Comparison of ENCODE assay signal across 8 cellular contexts in genomic region chr19:38263696-38264485, GRCh38. TPM values are rescaled to one million over a fixed set of nuclear protein-coding genes. Genes with fewer than 3 reads are reported as not detected.
A peak's percentile ranks its signal among the peaks of the same experiment; 100 is the strongest.
DNase-seq lines count a peak whose midpoint lies in the region; ATAC-seq lines count a peak whose summit lies in the region.

No MANE protein-coding gene starts in this region.

- H3K27me3 ChIP-seq in mesenchymal stem cell (ENCODE audit: control insufficient read depth in 1 of 2, insufficient read depth in 1 of 2, low read length in 2 of 2) = peaks cover 0 to 26% of the 10 kb centered on the region in 2 experiments

- peak overlapping the region; percentile 61 for H2BK15ac ChIP-seq in mesenchymal stem cell (ENCODE audit: low read depth, poor library complexity, severe bottlenecking)

- ATAC-seq in GM18498 (IDR thresholded peaks at IDR 0.05; ENCODE audit: unreplicated experiment) = no peak

- H4K8ac ChIP-seq in mesenchymal stem cell (ENCODE audit: low read length) = peak overlapping the region; percentile 95

- no peak overlapping the region for H4K91ac ChIP-seq in mesenchymal stem cell (ENCODE audit: low read length)

- H3K23ac ChIP-seq in mesenchymal stem cell (ENCODE audit: low read length in 2 of 2) = peak overlapping the region in 1 of 2 experiments; percentile 79

- no peak overlapping the region for H2BK120ac ChIP-seq in mesenchymal stem cell (ENCODE audit: low read depth, low read length)

- H2AK5ac ChIP-seq in mesenchymal stem cell (ENCODE audit: low read length, severe bottlenecking) = peak overlapping the region; percentile 50

- H3K9me3 ChIP-seq in mesenchymal stem cell (ENCODE audit: control insufficient read depth, low read length) = no peaks in the 10 kb centered on the region

- peak; percentile 80 for DNase-seq in NCI-H82 (lab: John Stamatoyannopoulos, UW)
- no peak for DNase-seq in NCI-H82 treated with DMSO at 0.1 percent for 48 hours (lab: John Stamatoyannopoulos, UW; ENCODE audit: unreplicated experiment)
- DNase-seq in NCI-H146 treated with DMSO at 0.1 percent for 48 hours (lab: John Stamatoyannopoulos, UW; ENCODE audit: unreplicated experiment) = peak; percentile 94
- DNase-seq in activated CD4-positive, alpha-beta T cell treated with anti-CD3 and anti-CD28 coated beads for 24 hours (ENCODE audit: low read depth in 2 of 2) = peak; percentile 45 to 65
- peak; percentile 26 for DNase-seq in dermis blood vessel endothelial cell
- DNase-seq in mesenchymal stem cell = peak; percentile 70
- DNase-seq in stimulated activated CD8-positive, alpha-beta memory T cell treated with anti-CD3 and anti-CD28 coated beads, Interleukin-15, amount 100 ng/mL, for 48 hours (ENCODE audit: low read depth in 2 of 2) = peak; percentile 49 to 75

- peaks cover 44% of the 10 kb centered on the region for H3K4me1 ChIP-seq in mesenchymal stem cell (ENCODE audit: control insufficient read depth, insufficient read depth, low read depth, low read length)

- H3K14ac ChIP-seq in mesenchymal stem cell (ENCODE audit: low read length in 2 of 2) = no peak overlapping the region

- H2AFZ ChIP-seq in mesenchymal stem cell (ENCODE audit: low read depth, low read length) = peak overlapping the region; percentile 60

- H3K27ac ChIP-seq in mesenchymal stem cell (ENCODE audit: low read length, poor library complexity, severe bottlenecking) = peak overlapping the region; percentile 52

- 5% methylated on average over 31 of the region's 33 CpGs for WGBS in mesenchymal stem cell

- peak overlapping the region; percentile 52 to 86 for H3K18ac ChIP-seq in mesenchymal stem cell (ENCODE audit: low read depth in 1 of 2, low read length in 2 of 2)

- H3K9ac ChIP-seq in mesenchymal stem cell (ENCODE audit: low read length) = no peak overlapping the region

- peak overlapping the region; percentile 96 for H3K4me2 ChIP-seq in mesenchymal stem cell (ENCODE audit: low read length, poor library complexity, severe bottlenecking)

- H3K4me3 ChIP-seq in mesenchymal stem cell (ENCODE audit: insufficient read depth in 1 of 2, low read depth in 1 of 2, low read length in 2 of 2) = peak overlapping the region; percentile 74 to 75

- H3K4ac ChIP-seq in mesenchymal stem cell (ENCODE audit: low read depth in 1 of 2, low read length in 2 of 2) = peak overlapping the region in 1 of 2 experiments; percentile 37

- peaks cover 2% of the 10 kb centered on the region for H3K79me1 ChIP-seq in mesenchymal stem cell (replicated peaks; ENCODE audit: low read length, poor library complexity, severe bottlenecking)

- H2BK5ac ChIP-seq in mesenchymal stem cell (ENCODE audit: low read depth, low read length, poor library complexity, severe bottlenecking) = no peak overlapping the region

- H2BK12ac ChIP-seq in mesenchymal stem cell (ENCODE audit: low read length in 2 of 2) = peak overlapping the region in 1 of 2 experiments; percentile 66

- H3K36me3 ChIP-seq in mesenchymal stem cell (ENCODE audit: control insufficient read depth in 1 of 2, insufficient read depth in 2 of 2, low read depth in 1 of 2, low read length in 2 of 2) = no peaks in the 10 kb centered on the region

RNA-seq across cellular contexts. Expression of gene SPINT2, which starts 0.5 kb away (rescaled TPM):
- total RNA-seq in dermis blood vessel endothelial cell = 25.9 and 34.5 TPM in 2 replicates
- 6.9 TPM for polyA plus RNA-seq in mesenchymal stem cell (2013, experiment 1 of 2)
- 7.6 TPM for polyA plus RNA-seq in mesenchymal stem cell (2013, experiment 2 of 2)

RNA-seq across cellular contexts. Expression of gene PPP1R14A, which starts 7.7 kb away (rescaled TPM):
- 4.1 TPM in 2 replicates for total RNA-seq in dermis blood vessel endothelial cell
- polyA plus RNA-seq in mesenchymal stem cell (2013, experiment 1 of 2) = 61.0 TPM
- polyA plus RNA-seq in mesenchymal stem cell (2013, experiment 2 of 2) = 54.2 TPM

RNA-seq across cellular contexts. Expression of gene DPF1, which starts 39.9 kb away (rescaled TPM):
- 0.34 and 0.47 TPM in 2 replicates for total RNA-seq in dermis blood vessel endothelial cell
- 1.4 TPM for polyA plus RNA-seq in mesenchymal stem cell (2013, experiment 1 of 2)
- 1.3 TPM for polyA plus RNA-seq in mesenchymal stem cell (2013, experiment 2 of 2)

RNA-seq across cellular contexts. Expression of gene C19orf33, which starts 40.2 kb away (rescaled TPM):
- 14.8 TPM in 1 of 2 replicates, not detected in the other for total RNA-seq in dermis blood vessel endothelial cell
- 1.8 TPM for polyA plus RNA-seq in mesenchymal stem cell (2013, experiment 1 of 2)
- polyA plus RNA-seq in mesenchymal stem cell (2013, experiment 2 of 2) = 2.1 TPM

RNA-seq across cellular contexts. Expression of gene YIF1B, which starts 51.9 kb away (rescaled TPM):
- total RNA-seq in dermis blood vessel endothelial cell = 76.6 and 97.3 TPM in 2 replicates
- 61.1 TPM for polyA plus RNA-seq in mesenchymal stem cell (2013, experiment 1 of 2)
- 60.5 TPM for polyA plus RNA-seq in mesenchymal stem cell (2013, experiment 2 of 2)
